6 cellular contexts compared by ENCODE assay signal in the genomic region with DNA sequence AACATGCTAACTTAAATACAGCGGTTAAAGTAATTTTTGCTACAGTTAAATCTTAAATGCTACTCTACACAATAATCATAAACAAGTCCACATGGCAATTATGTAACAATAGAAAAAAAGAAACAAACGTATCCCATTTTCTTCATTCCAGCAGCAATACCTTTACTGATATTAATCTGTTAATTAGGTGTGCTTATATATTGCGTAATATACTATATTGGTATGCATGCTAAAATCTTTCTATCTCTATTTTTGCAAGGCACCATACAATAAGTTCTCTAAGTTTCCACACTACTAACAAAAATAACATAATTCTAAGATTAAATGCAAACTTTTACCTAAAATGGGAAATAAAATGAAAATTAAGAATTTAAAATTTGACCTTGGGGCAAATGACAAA.
"Had no signal": no experiment of that assay in that cellular context is flagged by ENCODE, and none has a peak within 500 bp of the region (broad histone marks: within the 10 kb centered on the region; RNA-seq: fewer than 3 reads in every experiment).

No MANE protein-coding gene starts in this region.

- H3K9ac ChIP-seq: KMS-11 had no signal

- H3K27ac ChIP-seq: HL-60, KMS-11 had no signal

- H3K4me1 Mint-ChIP-seq: IgD-negative memory B cell had no signal

- H3K36me3 Mint-ChIP-seq: IgD-negative memory B cell had no signal

- H3K27ac Mint-ChIP-seq: IgD-negative memory B cell had no signal

- DNase-seq: KBM-7, KG1 had no signal

- FAIRE-seq: HTR-8/SVneo had no signal

- H3K27me3 Mint-ChIP-seq: IgD-negative memory B cell had no signal

- H3K4me2 ChIP-seq: KMS-11 had no signal

- H3K4me3 Mint-ChIP-seq: IgD-negative memory B cell had no signal
